In genomic region chr19:30692517-30692870, GRCh38 we compare ENCODE assay signal across 10 cellular contexts.
DNase-seq lines count a peak whose midpoint lies in the region; ATAC-seq and TF ChIP-seq lines count a peak whose summit lies in the region.
"Had no signal": no experiment of that assay in that cellular context is flagged by ENCODE, and none has a peak within 500 bp of the region (broad histone marks: within the 10 kb centered on the region; RNA-seq: fewer than 3 reads in every experiment).

No MANE protein-coding gene starts in this region.

- peak overlapping the region; percentile 62 for H3K4me2 ChIP-seq in hepatocyte

- intact Hi-C loops in gastrocnemius medialis (cut with DNase I; ENCODE audit: low total_unique reads): no loop called here

- H3K36me3 ChIP-seq in hepatocyte (replicated peaks; ENCODE audit: insufficient read depth, low read depth) (no peaks in the 10 kb centered on the region), gastrocnemius medialis (no peaks in the 10 kb centered on the region)

- no peak overlapping the region for H2AFZ ChIP-seq in hepatocyte

- TF ChIP-seq CTCF in hepatocyte (IDR thresholded peaks at IDR 0.05; ENCODE audit: poor library complexity): no peak
- no peak for TF ChIP-seq CTCF in gastrocnemius medialis (IDR thresholded peaks at IDR 0.05 in 4 of 5, conservative IDR thresholded peaks at IDR 0.05 in 1 of 5)

- no peak for ATAC-seq in gastrocnemius medialis
- ATAC-seq in GM19035 (IDR thresholded peaks at IDR 0.05; ENCODE audit: unreplicated experiment): no peak
- no peak for ATAC-seq in GM18505 (IDR thresholded peaks at IDR 0.05; ENCODE audit: unreplicated experiment)

- no peak overlapping the region for H3K4me3 ChIP-seq in hepatocyte
- H3K4me3 ChIP-seq in gastrocnemius medialis: peak overlapping the region; percentile 26 to 47 (median 36)

- H3K4me1 ChIP-seq in hepatocyte (ENCODE audit: insufficient read depth) (peaks cover 19% of the 10 kb centered on the region), gastrocnemius medialis (no peaks in the 10 kb centered on the region)

- H3K9me2 ChIP-seq in hepatocyte (replicated peaks; ENCODE audit: insufficient read depth): no peaks in the 10 kb centered on the region

- H4K20me1 ChIP-seq in hepatocyte (ENCODE audit: insufficient read depth, poor library complexity, severe bottlenecking): no peaks in the 10 kb centered on the region

- TF ChIP-seq POLR2A in gastrocnemius medialis (IDR thresholded peaks at IDR 0.05) (no peak), GM18505 (IDR thresholded peaks at IDR 0.05; ENCODE audit: borderline replicate concordance, extremely low read depth, insufficient read depth, insufficient read length) (no peak)

- H3K27ac ChIP-seq in angular gyrus (ENCODE audit: low read depth, low read length) (peak overlapping the region; percentile 26), hepatocyte (peak overlapping the region; percentile 73), gastrocnemius medialis (peak overlapping the region in 1 of 4 donors; percentile 5)

- no peaks in the 10 kb centered on the region for H3K79me2 ChIP-seq in hepatocyte

- H3K9me3 ChIP-seq in hepatocyte (ENCODE audit: low read depth) (no peaks in the 10 kb centered on the region), gastrocnemius medialis (no peaks in the 10 kb centered on the region)

- H3K27me3 ChIP-seq in hepatocyte: peaks cover 41% of the 10 kb centered on the region
- peaks cover 0 to 5% (median 0%) of the 10 kb centered on the region in 3 donors for H3K27me3 ChIP-seq in gastrocnemius medialis

- peak; percentile 72 for DNase-seq in AG20443 (ENCODE audit: low spot score)
- DNase-seq in hepatocyte (ENCODE audit: low spot score): no peak
- no peak for DNase-seq in gastrocnemius medialis
- DNase-seq in NCI-H1092 treated with DMSO at 0.1 percent for 48 hours (lab: John Stamatoyannopoulos, UW): no peak
- no peak for DNase-seq in DMS153 (lab: John Stamatoyannopoulos, UW)
- DNase-seq: KG1, NCI-H2081 had no signal

- in situ Hi-C loops in gastrocnemius medialis (cut with MboI; ENCODE audit: low sequenced_read_pairs in 4 of 4): loop anchor here in 3 of 4 donors (25.0 kb wide), 3 partner anchors 670 to 1345 kb away; no protein-coding TSS in a partner anchor

- WGBS in hepatocyte (ENCODE audit: low lambda C conversion rate, missing lambda C conversion rate): 47% methylated on average over 15 of the region's 15 CpGs
